ENCODE assay signal across 18 cellular contexts in genomic region chr1:19416145-19416544, GRCh38.
DNase-seq lines count a peak whose midpoint lies in the region; ATAC-seq and TF ChIP-seq lines count a peak whose summit lies in the region.
"Had no signal": no experiment of that assay in that cellular context is flagged by ENCODE, and none has a peak within 500 bp of the region (broad histone marks: within the 10 kb centered on the region; RNA-seq: fewer than 3 reads in every experiment).

No MANE protein-coding gene starts in this region.

- no peaks in the 10 kb centered on the region for H3K27me3 Mint-ChIP-seq in CD4-positive, alpha-beta memory T cell
- no peaks in the 10 kb centered on the region for H3K27me3 Mint-ChIP-seq in activated CD4-positive, alpha-beta memory T cell treated with anti-CD3 and anti-CD28 coated beads, Interleukin-2, amount 10 ng/mL, durations not matched to agents 7 days and 5 days

- no peaks in the 10 kb centered on the region for H3K27me3 ChIP-seq in CD4-positive, alpha-beta memory T cell (ENCODE audit: insufficient read depth, low read length)
- no peaks in the 10 kb centered on the region for H3K27me3 ChIP-seq in foreskin keratinocyte
- H3K27me3 ChIP-seq in skeletal muscle tissue (ENCODE audit: control insufficient read depth in 3 of 3, insufficient read depth in 3 of 3, low read length in 3 of 3): no peaks in the 10 kb centered on the region
- H3K27me3 ChIP-seq: heart right ventricle, SJSA1 had no signal

- H3K27ac ChIP-seq in CD4-positive, alpha-beta memory T cell (ENCODE audit: low read depth, low read length): no peak overlapping the region
- H3K27ac ChIP-seq in foreskin keratinocyte (no peak overlapping the region), skeletal muscle tissue (ENCODE audit: low read depth, low read length) (peak overlapping the region; percentile 50)
- H3K27ac ChIP-seq: SJSA1 had no signal

- H3K27ac Mint-ChIP-seq in CD4-positive, alpha-beta memory T cell: peak overlapping the region in 6 of 7 donors; percentile 43 to 86 (median 72)
- peak overlapping the region; percentile 31 for H3K27ac Mint-ChIP-seq in activated CD4-positive, alpha-beta memory T cell treated with anti-CD3 and anti-CD28 coated beads, Interleukin-2, amount 10 ng/mL, durations not matched to agents 7 days and 5 days

- H3K9me3 ChIP-seq in CD4-positive, alpha-beta memory T cell (ENCODE audit: control insufficient read depth in 1 of 2, low read length in 2 of 2): no peaks in the 10 kb centered on the region
- no peaks in the 10 kb centered on the region for H3K9me3 ChIP-seq in skeletal muscle tissue (ENCODE audit: control insufficient read depth in 3 of 3, low read length in 3 of 3)
- H3K9me3 ChIP-seq: heart right ventricle, SJSA1 had no signal

- TF ChIP-seq CTCF in foreskin keratinocyte (conservative IDR thresholded peaks at IDR 0.05): no peak

- H3K4me3 Mint-ChIP-seq in CD4-positive, alpha-beta memory T cell: peak overlapping the region in 1 of 8 donors; percentile 36
- H3K4me3 Mint-ChIP-seq in activated CD4-positive, alpha-beta memory T cell treated with anti-CD3 and anti-CD28 coated beads, Interleukin-2, amount 10 ng/mL, durations not matched to agents 7 days and 5 days: no peak overlapping the region

- peaks cover 72% of the 10 kb centered on the region for H3K4me1 ChIP-seq in CD4-positive, alpha-beta memory T cell (ENCODE audit: insufficient read depth, low read length)
- no peaks in the 10 kb centered on the region for H3K4me1 ChIP-seq in foreskin keratinocyte
- peaks cover 70 to 82% (median 72%) of the 10 kb centered on the region in 3 donors for H3K4me1 ChIP-seq in skeletal muscle tissue (ENCODE audit: control insufficient read depth in 3 of 3, insufficient read depth in 3 of 3, low read length in 3 of 3)
- H3K4me1 ChIP-seq: SJSA1 had no signal

- peaks cover 49 to 87% (median 68%) of the 10 kb centered on the region in 4 donors for H3K4me1 Mint-ChIP-seq in CD4-positive, alpha-beta memory T cell
- H3K4me1 Mint-ChIP-seq in activated CD4-positive, alpha-beta memory T cell treated with anti-CD3 and anti-CD28 coated beads, Interleukin-2, amount 10 ng/mL, durations not matched to agents 7 days and 5 days: peaks cover 30% of the 10 kb centered on the region

- intact Hi-C loops in CD4-positive, alpha-beta memory T cell (cut with micrococcal nuclease): no loop called here

- POLR2A ChIA-PET in CD4-positive, alpha-beta memory T cell (lab: Charles Lee; ENCODE audit: partially characterized antibody): interaction anchor here (1.1 kb wide), 1 partner anchor 72 kb away, joined by 3 read pairs; no protein-coding TSS in a partner anchor
- POLR2A ChIA-PET in activated CD4-positive, alpha-beta memory T cell treated with anti-CD3 and anti-CD28 coated beads, Interleukin-2, amount 10 ng/mL, durations not matched to agents 7 days and 5 days (lab: Charles Lee): interaction anchor here (0.6 kb wide), 1 partner anchor 145 kb away, joined by 3 read pairs; no protein-coding TSS in a partner anchor

- H3K9me3 Mint-ChIP-seq in CD4-positive, alpha-beta memory T cell: no peaks in the 10 kb centered on the region
- no peaks in the 10 kb centered on the region for H3K9me3 Mint-ChIP-seq in activated CD4-positive, alpha-beta memory T cell treated with anti-CD3 and anti-CD28 coated beads, Interleukin-2, amount 10 ng/mL, durations not matched to agents 7 days and 5 days

- H3K4me3 ChIP-seq in CD4-positive, alpha-beta memory T cell (ENCODE audit: low read length in 2 of 2): no peak overlapping the region
- H3K4me3 ChIP-seq in skeletal muscle tissue (ENCODE audit: low read length in 3 of 3): no peak overlapping the region
- H3K4me3 ChIP-seq: GM12878, heart right ventricle, SJSA1 had no signal

- ATAC-seq in foreskin keratinocyte (peak; percentile 21), HG03135 (IDR thresholded peaks at IDR 0.05; ENCODE audit: unreplicated experiment) (no peak)
- ATAC-seq: GM12878 had no signal

- no peak for DNase-seq in CD4-positive, alpha-beta memory T cell
- DNase-seq in activated CD4-positive, alpha-beta memory T cell treated with anti-CD3 and anti-CD28 coated beads, Interleukin-2, amount 10 ng/mL, durations not matched to agents 7 days and 5 days: no peak
- DNase-seq in foreskin keratinocyte (peak in 1 of 2 donors; percentile 6), GDM1 (lab: John Stamatoyannopoulos, UW) (no peak), SKM-1 treated with dmso at 0.1 percent for 144 hours (lab: John Stamatoyannopoulos, UW; ENCODE audit: unreplicated experiment) (no peak)
- no peak for DNase-seq in activated CD4-positive, alpha-beta T cell treated with anti-CD3 and anti-CD28 coated beads, Interleukin-2, amount 50 U/mL, for 48 hours
- DNase-seq: activated CD4-positive, alpha-beta T cell treated with anti-CD3 and anti-CD28 coated beads, Interleukin-2, amount 50 U/mL, for 1 hour; amniotic stem cell; Calu3; heart right ventricle; islet precursor cell; KG1; NCI-H69; nucleus accumbens had no signal

- H3K9ac ChIP-seq in skeletal muscle tissue (ENCODE audit: low read depth in 1 of 3, low read length in 3 of 3): no peak overlapping the region

- peaks cover 50% of the 10 kb centered on the region for H3K36me3 ChIP-seq in CD4-positive, alpha-beta memory T cell (ENCODE audit: insufficient read depth, low read length)
- H3K36me3 ChIP-seq in skeletal muscle tissue (ENCODE audit: control insufficient read depth in 3 of 3, insufficient read depth in 3 of 3, low read length in 3 of 3): peaks cover 0 to 16% (median 8%) of the 10 kb centered on the region in 3 donors

- peaks cover 29 to 63% of the 10 kb centered on the region in 2 donors for H3K36me3 Mint-ChIP-seq in CD4-positive, alpha-beta memory T cell
- H3K36me3 Mint-ChIP-seq in activated CD4-positive, alpha-beta memory T cell treated with anti-CD3 and anti-CD28 coated beads, Interleukin-2, amount 10 ng/mL, durations not matched to agents 7 days and 5 days (ENCODE audit: low read depth): peaks cover 53% of the 10 kb centered on the region

- CTCF ChIA-PET in CD4-positive, alpha-beta memory T cell (lab: Charles Lee; ENCODE audit: partially characterized antibody): interaction anchor here (0.6 kb wide), 1 partner anchor 212 kb away, joined by 3 read pairs; no protein-coding TSS in a partner anchor
- CTCF ChIA-PET in activated CD4-positive, alpha-beta memory T cell treated with anti-CD3 and anti-CD28 coated beads, Interleukin-2, amount 10 ng/mL, durations not matched to agents 7 days and 5 days (lab: Charles Lee): interaction anchor here (1.8 kb wide), 1 partner anchor 25 kb away, joined by 4 read pairs; no protein-coding TSS in a partner anchor
